In genomic region chr9:6645153-6646027, GRCh38 we compare ENCODE assay signal across 8 cellular contexts. TPM values are rescaled to one million over a fixed set of nuclear protein-coding genes. Genes with fewer than 3 reads are reported as not detected.
DNase-seq lines count a peak whose midpoint lies in the region; ATAC-seq, FAIRE-seq and TF ChIP-seq lines count a peak whose summit lies in the region.

GLDC (minus strand) TSS chr9:6645729; CDS start chr9:6645499, 230 bp downstream.

- H3K4me3 Mint-ChIP-seq in stimulated activated naive CD8-positive, alpha-beta T cell treated with anti-CD3 and anti-CD28 coated beads, Interleukin-15, Interleukin-2, amounts not matched to agents 100 ng/mL and 50 ng/mL, for 24 hours: peak within 1 kb of the TSS; percentile 82

- H3K4me2 ChIP-seq in endothelial cell of umbilical vein (ENCODE audit: insufficient read depth, low read length): peak within 1 kb of the TSS; percentile 86

- H4K20me1 ChIP-seq in endothelial cell of umbilical vein (replicated peaks; ENCODE audit: control insufficient read depth, extremely low read depth, insufficient read depth, low read length): no peaks in the 10 kb centered on the region

- no peak for TF ChIP-seq CTCF in endothelial cell of umbilical vein (IDR thresholded peaks at IDR 0.05; ENCODE audit: extremely low read depth in 1 of 2, insufficient read depth in 1 of 2, low read depth in 1 of 2, low read length in 2 of 2)

- no peaks in the 10 kb centered on the region for H3K9me3 Mint-ChIP-seq in stimulated activated naive CD8-positive, alpha-beta T cell treated with anti-CD3 and anti-CD28 coated beads, Interleukin-15, Interleukin-2, amounts not matched to agents 100 ng/mL and 50 ng/mL, for 24 hours

- DNase-seq in NCI-H2081 treated with DMSO at 0.1 percent for 48 hours (lab: John Stamatoyannopoulos, UW): peak; percentile 43
- peak; percentile 41 to 42 for DNase-seq in activated CD4-positive, alpha-beta T cell treated with anti-CD3 and anti-CD28 coated beads, Interleukin-2, amount 50 U/mL, for 4 hours
- DNase-seq in endothelial cell of umbilical vein (ENCODE audit: low read depth, low spot score): peak; percentile 31
- no peak for DNase-seq in SW480 (ENCODE audit: low spot score)

- intact Hi-C loops in endothelial cell of umbilical vein (cut with micrococcal nuclease): loop anchor here (5.0 kb wide), 1 partner anchor 37 kb away; no protein-coding TSS in a partner anchor

- CTCF ChIA-PET in endothelial cell of umbilical vein (lab: Charles Lee): interaction anchor here (1.1 to 1.6 kb wide), 3 partner anchors 8 to 60 kb away, joined by 3 to 5 read pairs (median 3); no protein-coding TSS in a partner anchor

- no peak within 1 kb of the TSS for H3K27ac ChIP-seq in endothelial cell of umbilical vein (ENCODE audit: insufficient read depth, low read depth, low read length)

- peak; percentile 82 for FAIRE-seq in endothelial cell of umbilical vein (lab: Jason Lieb, UNC)

- no peaks in the 10 kb centered on the region for H3K36me3 Mint-ChIP-seq in stimulated activated naive CD8-positive, alpha-beta T cell treated with anti-CD3 and anti-CD28 coated beads, Interleukin-15, Interleukin-2, amounts not matched to agents 100 ng/mL and 50 ng/mL, for 24 hours (ENCODE audit: low read depth)

- BruUV-seq in endothelial cell of umbilical vein (replicated peaks; lab: Mats Ljungman, UMichigan): no TSS peak

- peak within 1 kb of the TSS; percentile 90 for H2AFZ ChIP-seq in endothelial cell of umbilical vein (ENCODE audit: low read depth, low read length)

- TF ChIP-seq POLR2A in endothelial cell of umbilical vein (IDR thresholded peaks at IDR 0.05; ENCODE audit: low read depth, low read length): no peak

- H3K27me3 ChIP-seq in endothelial cell of umbilical vein (ENCODE audit: control insufficient read depth in 2 of 2, insufficient read depth in 2 of 2, low read length in 2 of 2) (peaks cover 37 to 46% of the 10 kb centered on the region in 2 experiments), mucosa of stomach (ENCODE audit: control insufficient read depth, insufficient read depth, low read length) (peaks cover 41% of the 10 kb centered on the region)

- peaks cover 63% of the 10 kb centered on the region for H3K27me3 Mint-ChIP-seq in stimulated activated naive CD8-positive, alpha-beta T cell treated with anti-CD3 and anti-CD28 coated beads, Interleukin-15, Interleukin-2, amounts not matched to agents 100 ng/mL and 50 ng/mL, for 24 hours

- H3K9me3 ChIP-seq in endothelial cell of umbilical vein (replicated peaks; ENCODE audit: control insufficient read depth, insufficient read depth, low read length): no peaks in the 10 kb centered on the region
- no peaks in the 10 kb centered on the region for H3K9me3 ChIP-seq in mucosa of stomach (ENCODE audit: control insufficient read depth, low read length)

- H3K36me3 ChIP-seq in endothelial cell of umbilical vein (ENCODE audit: control insufficient read depth in 2 of 2, extremely low read depth in 1 of 2, insufficient read depth in 2 of 2, low read length in 2 of 2): no peaks in the 10 kb centered on the region
- no peaks in the 10 kb centered on the region for H3K36me3 ChIP-seq in mucosa of stomach (ENCODE audit: control insufficient read depth, insufficient read depth, low read length)

- peak within 1 kb of the TSS; percentile 40 for H3K27ac Mint-ChIP-seq in stimulated activated naive CD8-positive, alpha-beta T cell treated with anti-CD3 and anti-CD28 coated beads, Interleukin-15, Interleukin-2, amounts not matched to agents 100 ng/mL and 50 ng/mL, for 24 hours

- no peaks in the 10 kb centered on the region for H3K9me1 ChIP-seq in endothelial cell of umbilical vein (replicated peaks; ENCODE audit: control insufficient read depth, extremely low read depth, insufficient read depth, low read length)

- H3K4me1 Mint-ChIP-seq in stimulated activated naive CD8-positive, alpha-beta T cell treated with anti-CD3 and anti-CD28 coated beads, Interleukin-15, Interleukin-2, amounts not matched to agents 100 ng/mL and 50 ng/mL, for 24 hours (ENCODE audit: low read depth): peaks cover 23% of the 10 kb centered on the region

- H3K4me1 ChIP-seq in endothelial cell of umbilical vein (ENCODE audit: control insufficient read depth, extremely low read depth, insufficient read depth, low read length) (peaks cover 3% of the 10 kb centered on the region), mucosa of stomach (ENCODE audit: control insufficient read depth, insufficient read depth, low read length) (peaks cover 9% of the 10 kb centered on the region)

- no peaks in the 10 kb centered on the region for H3K79me2 ChIP-seq in endothelial cell of umbilical vein (ENCODE audit: control insufficient read depth, insufficient read depth, low read length)

- H3K9ac ChIP-seq in endothelial cell of umbilical vein (replicated peaks; ENCODE audit: extremely low read depth, insufficient read depth, low read length): peak within 1 kb of the TSS; percentile 19
- no peak within 1 kb of the TSS for H3K9ac ChIP-seq in mucosa of stomach (ENCODE audit: low read length)

- H3K4me3 ChIP-seq in endothelial cell of umbilical vein (replicated peaks in 1 of 3; ENCODE audit: insufficient read depth in 1 of 3, low read depth in 1 of 3, low read length in 3 of 3): peak within 1 kb of the TSS; percentile 44 to 78 (median 71)
- peak within 1 kb of the TSS; percentile 19 for H3K4me3 ChIP-seq in mucosa of stomach (ENCODE audit: low read length)

- ATAC-seq in GM18502 (IDR thresholded peaks at IDR 0.05; ENCODE audit: poor library complexity, unreplicated experiment) (peak; percentile 95), HG02588 (IDR thresholded peaks at IDR 0.05; ENCODE audit: unreplicated experiment) (peak; percentile 93)

- POLR2A ChIA-PET in endothelial cell of umbilical vein (lab: Charles Lee): no interaction called here

- dilution Hi-C loops in endothelial cell of umbilical vein (cut with MboI; ENCODE audit: extremely low pct_ligation_motif_present, low sequenced_read_pairs): no loop called here

TF ChIP-seq in endothelial cell of umbilical vein, 7 proteins besides CTCF, POLR2A, EP300 and RAD21:
- peak; percentile 68 for TF ChIP-seq EZH2 (IDR thresholded peaks at IDR 0.05; ENCODE audit: borderline replicate concordance, low read depth, low read length, severe bottlenecking)
- TF ChIP-seq MYC (IDR thresholded peaks at IDR 0.05; ENCODE audit: low read depth, low read length): no peak

RNA-seq across cellular contexts. Expression of gene GLDC, which starts in this region (rescaled TPM):
- 2.6 and 4.7 TPM in 2 replicates for total RNA-seq in endothelial cell of umbilical vein
- 1.2 and 1.8 TPM in 2 replicates for polyA plus RNA-seq in endothelial cell of umbilical vein
- polyA plus RNA-seq in endothelial cell of umbilical vein (2011; cell fraction: cytosol; rRNA removed): 1.8 and 2.2 TPM in 2 replicates
- polyA plus RNA-seq in endothelial cell of umbilical vein (2011; cell fraction: nucleus; rRNA removed): 1.4 and 1.8 TPM in 2 replicates
- 12.8 and 16.0 TPM in 2 replicates for polyA plus RNA-seq in endothelial cell of umbilical vein (2012)
- polyA minus RNA-seq in endothelial cell of umbilical vein: 0.96 and 2.4 TPM in 2 replicates
- not detected for polyA minus RNA-seq in endothelial cell of umbilical vein (2011; cell fraction: cytosol; rRNA and poly(A)+ RNA removed)
- 1.8 and 2.2 TPM in 2 replicates for polyA minus RNA-seq in endothelial cell of umbilical vein (2011; cell fraction: nucleus; rRNA and poly(A)+ RNA removed)
